9 cellular contexts compared by ENCODE assay signal in the genomic region with DNA sequence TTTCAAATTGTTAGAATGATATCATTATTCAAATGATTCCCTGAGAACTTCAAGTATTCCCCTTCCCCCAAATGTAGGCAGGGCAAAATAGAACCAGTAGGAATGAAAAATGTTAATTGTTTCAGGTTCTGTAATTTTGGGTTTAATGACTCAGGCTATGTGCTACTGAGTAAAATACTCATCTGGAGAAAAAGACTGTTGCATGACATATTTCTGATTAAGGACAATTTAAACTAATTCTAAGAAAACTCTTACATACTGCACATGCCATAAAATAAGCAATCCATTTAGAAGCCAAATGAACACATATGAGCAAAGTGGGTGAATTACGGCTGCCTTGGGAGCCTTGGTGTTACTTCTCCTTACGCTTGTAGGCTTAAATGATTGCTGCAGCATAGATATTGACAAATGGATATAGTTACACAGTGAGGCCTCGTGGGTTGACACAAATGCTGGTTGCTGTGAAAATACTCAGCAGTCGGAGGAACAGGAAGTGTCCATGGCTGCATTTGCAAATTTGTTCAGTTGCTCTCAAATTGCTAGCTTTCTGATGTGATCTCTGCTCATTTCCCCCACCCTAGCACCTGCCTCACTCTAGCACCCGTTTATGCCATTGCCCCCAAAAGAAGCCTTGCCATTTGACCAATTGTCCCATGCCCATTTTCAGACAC.
A peak's percentile ranks its signal among the peaks of the same experiment; 100 is the strongest.
DNase-seq lines count a peak whose midpoint lies in the region; ATAC-seq, FAIRE-seq and TF ChIP-seq lines count a peak whose summit lies in the region.
"Had no signal": no experiment of that assay in that cellular context is flagged by ENCODE, and none has a peak within 500 bp of the region (broad histone marks: within the 10 kb centered on the region; RNA-seq: fewer than 3 reads in every experiment).

No MANE protein-coding gene starts in this region.

- no peak for TF ChIP-seq POLR2A in erythroblast (IDR thresholded peaks at IDR 0.05; ENCODE audit: low read length)

- POLR2A ChIA-PET in CD4-positive, alpha-beta T cell (lab: Charles Lee) = interaction anchor here (1.3 to 2.0 kb wide), 2 partner anchors 38 to 44 kb away, joined by 4 to 7 read pairs; no protein-coding TSS in a partner anchor

- no peaks in the 10 kb centered on the region for H3K9me3 Mint-ChIP-seq in CD4-positive, alpha-beta T cell
- H3K9me3 Mint-ChIP-seq in activated naive CD8-positive, alpha-beta T cell (ENCODE audit: low read depth) = no peaks in the 10 kb centered on the region
- peaks cover 5% of the 10 kb centered on the region for H3K9me3 Mint-ChIP-seq in osteocyte (ENCODE audit: unreplicated experiment)

- no peak for ATAC-seq in CD4-positive, alpha-beta T cell (ENCODE audit: poor library complexity)
- ATAC-seq in GM19043 (IDR thresholded peaks at IDR 0.05; ENCODE audit: low read depth, unreplicated experiment) = peak; percentile 30
- ATAC-seq: K562 had no signal

- H3K27me3 Mint-ChIP-seq in CD4-positive, alpha-beta T cell = no peaks in the 10 kb centered on the region
- H3K27me3 Mint-ChIP-seq in activated naive CD8-positive, alpha-beta T cell = no peaks in the 10 kb centered on the region
- no peaks in the 10 kb centered on the region for H3K27me3 Mint-ChIP-seq in osteocyte (ENCODE audit: unreplicated experiment)

- H3K9me3 ChIP-seq in CD4-positive, alpha-beta T cell (ENCODE audit: control insufficient read depth, low read length) = no peaks in the 10 kb centered on the region
- no peaks in the 10 kb centered on the region for H3K9me3 ChIP-seq in KOPT-K1 (ENCODE audit: insufficient read depth, low read length, poor library complexity, severe bottlenecking)

- intact Hi-C loops in CD4-positive, alpha-beta T cell (cut with DNase I, micrococcal nuclease) = loop anchor here in 1 of 2 experiments (5.0 to 10.0 kb wide), 2 partner anchors 37 to 170 kb away; no protein-coding TSS in a partner anchor

- no peaks in the 10 kb centered on the region for H3K27me3 ChIP-seq in CD4-positive, alpha-beta T cell (ENCODE audit: control insufficient read depth, insufficient read depth, low read length)

- H3K36me3 Mint-ChIP-seq in CD4-positive, alpha-beta T cell (ENCODE audit: low read depth) = no peaks in the 10 kb centered on the region
- H3K36me3 Mint-ChIP-seq in activated naive CD8-positive, alpha-beta T cell = no peaks in the 10 kb centered on the region
- H3K36me3 Mint-ChIP-seq in osteocyte (ENCODE audit: unreplicated experiment) = no peaks in the 10 kb centered on the region

- in situ Hi-C loops in ACHN (cut with HindIII; ENCODE audit: low pct_ligation_motif_present, low pct_unique_long_range_greater_than_20kb, low sequenced_read_pairs) = no loop called here

- no peak for FAIRE-seq in frontal cortex (lab: Jason Lieb, UNC)
- FAIRE-seq: K562 had no signal

- H3K27ac ChIP-seq in CD4-positive, alpha-beta T cell (ENCODE audit: low read depth, low read length) = no peak overlapping the region
- H3K27ac ChIP-seq in KOPT-K1 (ENCODE audit: low read depth, low read length, poor library complexity, severe bottlenecking) = peak overlapping the region; percentile 95

- H3K4me3 Mint-ChIP-seq in CD4-positive, alpha-beta T cell = peak overlapping the region; percentile 61
- H3K4me3 Mint-ChIP-seq in activated naive CD8-positive, alpha-beta T cell = peak overlapping the region; percentile 59
- H3K4me3 Mint-ChIP-seq in osteocyte (ENCODE audit: unreplicated experiment) = no peak overlapping the region

- no peak for DNase-seq in CD4-positive, alpha-beta T cell
- DNase-seq in osteocyte (ENCODE audit: extremely low spot score, unreplicated experiment) (no peak), ACHN (no peak), frontal cortex (ENCODE audit: low spot score in 2 of 2) (no peak), erythroblast (lab: John Stamatoyannopoulos, UW) (no peak)

- no peaks in the 10 kb centered on the region for H3K36me3 ChIP-seq in KOPT-K1 (ENCODE audit: insufficient read depth, low read length)

- H3K4me1 Mint-ChIP-seq in CD4-positive, alpha-beta T cell (ENCODE audit: low read depth) = peaks cover 60% of the 10 kb centered on the region
- peaks cover 61% of the 10 kb centered on the region for H3K4me1 Mint-ChIP-seq in activated naive CD8-positive, alpha-beta T cell (ENCODE audit: low read depth)
- no peaks in the 10 kb centered on the region for H3K4me1 Mint-ChIP-seq in osteocyte (ENCODE audit: unreplicated experiment)

- no peak for TF ChIP-seq CTCF in CD4-positive, alpha-beta T cell (IDR thresholded peaks at IDR 0.05)
- TF ChIP-seq CTCF in osteocyte (IDR thresholded peaks at IDR 0.05) = no peak

- peak overlapping the region; percentile 85 for H3K27ac Mint-ChIP-seq in CD4-positive, alpha-beta T cell
- peak overlapping the region; percentile 82 for H3K27ac Mint-ChIP-seq in activated naive CD8-positive, alpha-beta T cell
- no peak overlapping the region for H3K27ac Mint-ChIP-seq in osteocyte (ENCODE audit: unreplicated experiment)

- CTCF ChIA-PET in CD4-positive, alpha-beta T cell (lab: Charles Lee) = no interaction called here
